ENCODE assay signal across 23 cellular contexts in the genomic region with DNA sequence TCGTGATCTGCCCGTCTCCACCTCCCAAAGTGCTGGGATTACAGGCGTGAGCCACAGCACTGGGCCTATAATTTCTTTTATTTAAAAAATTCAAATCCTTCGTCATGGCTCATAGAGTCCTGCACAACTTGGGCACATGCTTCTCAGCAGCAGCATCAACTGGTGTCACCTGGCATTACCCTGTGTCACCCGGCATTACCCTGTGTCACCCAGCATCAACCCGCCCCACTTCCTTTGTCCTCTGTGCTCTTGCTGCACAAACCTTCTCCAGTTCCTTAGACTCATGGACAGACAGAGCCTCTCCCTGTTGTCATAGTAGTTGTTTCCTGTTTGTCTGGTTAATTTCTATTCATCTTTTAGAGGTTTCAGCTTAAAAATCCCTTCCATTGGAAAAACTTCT.
"Had no signal": no experiment of that assay in that cellular context is flagged by ENCODE, and none has a peak within 500 bp of the region (broad histone marks: within the 10 kb centered on the region; RNA-seq: fewer than 3 reads in every experiment).

No MANE protein-coding gene starts in this region.

- H3K36me3 Mint-ChIP-seq: activated CD4-positive, alpha-beta memory T cell treated with anti-CD3 and anti-CD28 coated beads for 36 hours; brain had no signal

- H3K4me3 Mint-ChIP-seq: activated B cell treated with CpG ODN at 0.5 μM for 24 hours; activated CD4-positive, alpha-beta memory T cell treated with anti-CD3 and anti-CD28 coated beads for 36 hours; activated CD4-positive, alpha-beta T cell treated with anti-CD3 and anti-CD28 coated beads, Interleukin-2, amount 10 ng/mL, durations not matched to agents 7 days and 5 days; activated T-cell treated with anti-CD3 and anti-CD28 coated beads, Interleukin-2, amount 50 U/mL, for 4 hours; brain; central memory CD8-positive, alpha-beta T cell; T-helper 17 cell had no signal

- DNase-seq: activated B cell treated with CpG ODN at 0.5 μM for 24 hours; activated CD4-positive, alpha-beta memory T cell treated with anti-CD3 and anti-CD28 coated beads for 36 hours; activated CD4-positive, alpha-beta T cell treated with anti-CD3 and anti-CD28 coated beads, Interleukin-2, amount 10 ng/mL, durations not matched to agents 7 days and 5 days; activated CD8-positive, alpha-beta memory T cell treated with anti-CD3 and anti-CD28 coated beads for 24 hours; activated effector memory CD4-positive, alpha-beta T cell treated with anti-CD3 and anti-CD28 coated beads, Interleukin-2, amount 50 U/mL, for 16 hours; activated naive CD4-positive, alpha-beta T cell treated with Interleukin-2 at 50 U/mL for 16 hours; activated T-cell treated with anti-CD3 and anti-CD28 coated beads, Interleukin-2, amount 50 U/mL, for 4 hours; amygdala; Kasumi-1; NCI-H1105 treated with DMSO at 0.1 percent for 48 hours; NCI-H1436 treated with DMSO at 0.1 percent for 48 hours; NCI-H187; NCI-H2081; NCI-H510A treated with DMSO at 0.1 percent for 48 hours; NCI-H69; SIG-M5; T-helper 17 cell; T-helper 9 cell had no signal

- ATAC-seq: activated naive CD4-positive, alpha-beta T cell treated with anti-CD3 and anti-CD28 coated beads, Interleukin-2, amount 50 U/mL, for 72 hours; activated T-cell treated with anti-CD3 and anti-CD28 coated beads, Interleukin-2, amount 50 U/mL, for 4 hours; T-helper 17 cell had no signal

- H3K4me1 Mint-ChIP-seq: activated B cell treated with CpG ODN at 0.5 μM for 24 hours; activated CD4-positive, alpha-beta T cell treated with anti-CD3 and anti-CD28 coated beads, Interleukin-2, amount 10 ng/mL, durations not matched to agents 7 days and 5 days had no signal

- FAIRE-seq: astrocyte, TTC549 had no signal

- H3K27me3 Mint-ChIP-seq: activated CD4-positive, alpha-beta T cell treated with anti-CD3 and anti-CD28 coated beads, Interleukin-2, amount 10 ng/mL, durations not matched to agents 7 days and 5 days had no signal

- H3K9me3 Mint-ChIP-seq: activated B cell treated with CpG ODN at 0.5 μM for 24 hours; activated CD4-positive, alpha-beta memory T cell treated with anti-CD3 and anti-CD28 coated beads for 36 hours; activated CD4-positive, alpha-beta T cell treated with anti-CD3 and anti-CD28 coated beads, Interleukin-2, amount 10 ng/mL, durations not matched to agents 7 days and 5 days; activated naive CD4-positive, alpha-beta T cell treated with anti-CD3 and anti-CD28 coated beads, Interleukin-2, amount 50 U/mL, for 72 hours; activated T-cell treated with anti-CD3 and anti-CD28 coated beads, Interleukin-2, amount 50 U/mL, for 4 hours; central memory CD8-positive, alpha-beta T cell had no signal

- H3K27ac Mint-ChIP-seq: activated B cell treated with CpG ODN at 0.5 μM for 24 hours; activated CD4-positive, alpha-beta memory T cell treated with anti-CD3 and anti-CD28 coated beads for 36 hours; activated CD4-positive, alpha-beta T cell treated with anti-CD3 and anti-CD28 coated beads, Interleukin-2, amount 10 ng/mL, durations not matched to agents 7 days and 5 days; brain; T-helper 17 cell had no signal
